ENCODE assay signal across 9 cellular contexts in the genomic region with DNA sequence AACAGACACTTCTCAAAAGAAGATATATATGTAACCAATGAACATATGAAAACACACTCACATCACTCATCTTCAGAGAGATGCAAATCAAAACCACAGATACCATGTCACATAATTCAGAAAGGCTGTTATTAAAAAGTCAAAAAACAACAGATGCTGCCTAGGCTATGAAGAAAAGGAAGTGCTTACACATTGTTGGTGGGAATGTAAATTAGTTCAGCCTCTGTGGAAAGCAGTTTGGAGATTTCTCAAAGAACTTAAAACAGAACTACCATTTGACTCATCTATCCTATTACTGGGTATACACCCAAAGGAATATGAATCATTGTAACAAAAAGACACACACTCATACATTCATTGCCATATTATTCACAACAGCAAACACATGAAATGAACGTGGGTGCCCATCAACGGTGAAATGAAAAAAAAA. TPM values are rescaled to one million over a fixed set of nuclear protein-coding genes. Genes with fewer than 3 reads are reported as not detected.
DNase-seq lines count a peak whose midpoint lies in the region; ATAC-seq and TF ChIP-seq lines count a peak whose summit lies in the region.
"Had no signal": no experiment of that assay in that cellular context is flagged by ENCODE, and none has a peak within 500 bp of the region (broad histone marks: within the 10 kb centered on the region; RNA-seq: fewer than 3 reads in every experiment).

No MANE protein-coding gene starts in this region.

- no peaks in the 10 kb centered on the region for H3K36me3 Mint-ChIP-seq in effector memory CD8-positive, alpha-beta T cell (ENCODE audit: insufficient read depth)
- no peaks in the 10 kb centered on the region for H3K36me3 Mint-ChIP-seq in T-helper 2 cell treated with Interferon-gamma antibody and Interleukin-4, amounts not matched to agents 5 μg/mL and 100 μg/mL, for 36 hours (ENCODE audit: low read depth)

- H3K27ac Mint-ChIP-seq in effector memory CD8-positive, alpha-beta T cell = peak overlapping the region; percentile 39 to 67
- H3K27ac Mint-ChIP-seq in T-helper 2 cell treated with Interferon-gamma antibody and Interleukin-4, amounts not matched to agents 5 μg/mL and 100 μg/mL, for 36 hours = no peak overlapping the region

- no peaks in the 10 kb centered on the region for H3K27me3 Mint-ChIP-seq in effector memory CD8-positive, alpha-beta T cell
- peaks cover 7% of the 10 kb centered on the region for H3K27me3 Mint-ChIP-seq in T-helper 2 cell treated with Interferon-gamma antibody and Interleukin-4, amounts not matched to agents 5 μg/mL and 100 μg/mL, for 36 hours (ENCODE audit: low read depth)

- DNase-seq in GM12865 (ENCODE audit: low read depth) (peak; percentile 72), mesenteric fat pad (ENCODE audit: low spot score) (no peak), upper lobe of right lung (no peak), SJCRH30 (no peak)
- no peak for DNase-seq in effector memory CD8-positive, alpha-beta T cell
- DNase-seq in T-helper 2 cell treated with Interferon-gamma antibody and Interleukin-4, amounts not matched to agents 5 μg/mL and 100 μg/mL, for 36 hours (ENCODE audit: low spot score) = no peak
- DNase-seq: activated effector memory CD4-positive, alpha-beta T cell treated with Interleukin-2 at 50 U/mL for 16 hours had no signal

- H3K27ac ChIP-seq in upper lobe of right lung (no peak overlapping the region), SJCRH30 (no peak overlapping the region)

- H3K36me3 ChIP-seq in upper lobe of right lung (no peaks in the 10 kb centered on the region), SJCRH30 (no peaks in the 10 kb centered on the region)

- H3K4me3 Mint-ChIP-seq in effector memory CD8-positive, alpha-beta T cell = no peak overlapping the region
- H3K4me3 Mint-ChIP-seq in T-helper 2 cell treated with Interferon-gamma antibody and Interleukin-4, amounts not matched to agents 5 μg/mL and 100 μg/mL, for 36 hours = no peak overlapping the region

- H3K9me3 Mint-ChIP-seq in effector memory CD8-positive, alpha-beta T cell = no peaks in the 10 kb centered on the region
- no peaks in the 10 kb centered on the region for H3K9me3 Mint-ChIP-seq in T-helper 2 cell treated with Interferon-gamma antibody and Interleukin-4, amounts not matched to agents 5 μg/mL and 100 μg/mL, for 36 hours

- H3K9me3 ChIP-seq in upper lobe of right lung (no peaks in the 10 kb centered on the region), SJCRH30 (replicated peaks) (no peaks in the 10 kb centered on the region)

- ATAC-seq in GM21447 (IDR thresholded peaks at IDR 0.05; ENCODE audit: unreplicated experiment) = peak; percentile 92
- peak; percentile 90 for ATAC-seq in HG03439 (IDR thresholded peaks at IDR 0.05; ENCODE audit: unreplicated experiment)
- peak; percentile 56 for ATAC-seq in effector memory CD8-positive, alpha-beta T cell (replicated peaks)
- no peak for ATAC-seq in upper lobe of right lung

- H3K4me1 ChIP-seq in upper lobe of right lung (no peaks in the 10 kb centered on the region), SJCRH30 (no peaks in the 10 kb centered on the region)

- intact Hi-C loops in upper lobe of right lung (cut with DNase I) = no loop called here

- no peaks in the 10 kb centered on the region for H3K27me3 ChIP-seq in upper lobe of right lung
- no peaks in the 10 kb centered on the region for H3K27me3 ChIP-seq in SJCRH30

- TF ChIP-seq CTCF in GM12865 (IDR thresholded peaks at IDR 0.05; ENCODE audit: insufficient read depth, low read depth, low read length, missing control alignments) (no peak), upper lobe of right lung (IDR thresholded peaks at IDR 0.05) (no peak)

- peaks cover 9 to 15% of the 10 kb centered on the region in 2 donors for H3K4me1 Mint-ChIP-seq in effector memory CD8-positive, alpha-beta T cell (ENCODE audit: low read depth in 2 of 2)
- H3K4me1 Mint-ChIP-seq in T-helper 2 cell treated with Interferon-gamma antibody and Interleukin-4, amounts not matched to agents 5 μg/mL and 100 μg/mL, for 36 hours (ENCODE audit: low read depth) = peaks cover 2% of the 10 kb centered on the region

- H3K4me3 ChIP-seq in GM12865 (ENCODE audit: low read depth, low read length) = no peak overlapping the region
- no peak overlapping the region for H3K4me3 ChIP-seq in upper lobe of right lung
- H3K4me3 ChIP-seq in SJCRH30 = no peak overlapping the region

RNA-seq across cellular contexts. Expression of a gene that starts 35.1 kb away (rescaled TPM):
- total RNA-seq in mesenteric fat pad = 0.45 TPM
- total RNA-seq in upper lobe of right lung = 0.52 TPM
- total RNA-seq in SJCRH30 (2014; rRNA removed; shearing (Covaris generic)) = 12.9 and 13.7 TPM in 2 replicates
